Comparison of ENCODE assay signal across 8 cellular contexts in genomic region chr1:51926171-51926812, GRCh38. TPM values are rescaled to one million over a fixed set of nuclear protein-coding genes. Genes with fewer than 3 reads are reported as not detected.
DNase-seq lines count a peak whose midpoint lies in the region; ATAC-seq and TF ChIP-seq lines count a peak whose summit lies in the region.

No MANE protein-coding gene starts in this region.

- no peaks in the 10 kb centered on the region for H3K36me3 ChIP-seq in colonic mucosa
- H3K36me3 ChIP-seq in mucosa of descending colon (ENCODE audit: low read depth), result no peaks in the 10 kb centered on the region
- H3K36me3 ChIP-seq in effector memory CD4-positive, alpha-beta T cell (ENCODE audit: control insufficient read depth, insufficient read depth, low read length), result no peaks in the 10 kb centered on the region

- intact Hi-C loops in colonic mucosa (cut with DNase I) (no loop called here), mucosa of descending colon (cut with DNase I, micrococcal nuclease) (no loop called here)

- H3K27ac ChIP-seq in colonic mucosa, result no peak overlapping the region
- H3K27ac ChIP-seq in effector memory CD4-positive, alpha-beta T cell (ENCODE audit: insufficient read depth, low read length, poor library complexity, severe bottlenecking), result no peak overlapping the region

- DNase-seq in stimulated activated CD4-positive, alpha-beta T cell treated with anti-CD3 and anti-CD28 coated beads, Interleukin-1b, Interleukin-23, amount 100 ng/mL, for 48 hours, result peak; percentile 9
- DNase-seq in stimulated activated CD4-positive, alpha-beta T cell treated with anti-CD3 and anti-CD28 coated beads, Interleukin-2, amount 100 ng/mL, for 48 hours, result no peak
- DNase-seq in NCI-H69 (lab: John Stamatoyannopoulos, UW) (peak; percentile 34), colonic mucosa (no peak), mucosa of descending colon (no peak), AML-193 (lab: John Stamatoyannopoulos, UW) (no peak)
- no peak for DNase-seq in effector memory CD4-positive, alpha-beta T cell

- H3K4me1 ChIP-seq in colonic mucosa, result no peaks in the 10 kb centered on the region
- no peaks in the 10 kb centered on the region for H3K4me1 ChIP-seq in mucosa of descending colon (ENCODE audit: low read depth)
- no peaks in the 10 kb centered on the region for H3K4me1 ChIP-seq in effector memory CD4-positive, alpha-beta T cell (ENCODE audit: control insufficient read depth, insufficient read depth, low read length, poor library complexity, severe bottlenecking)

- H3K4me3 ChIP-seq in colonic mucosa (no peak overlapping the region), mucosa of descending colon (no peak overlapping the region)
- H3K4me3 ChIP-seq in effector memory CD4-positive, alpha-beta T cell (ENCODE audit: insufficient read depth, low read depth, low read length, poor library complexity, severe bottlenecking), result no peak overlapping the region

- TF ChIP-seq CTCF in colonic mucosa (IDR thresholded peaks at IDR 0.05) (no peak), mucosa of descending colon (IDR thresholded peaks at IDR 0.05) (no peak)

- H3K9ac ChIP-seq in colonic mucosa (ENCODE audit: low read depth in 2 of 2, low read length in 2 of 2), result no peak overlapping the region

- H3K27me3 ChIP-seq in colonic mucosa, result no peaks in the 10 kb centered on the region
- no peaks in the 10 kb centered on the region for H3K27me3 ChIP-seq in effector memory CD4-positive, alpha-beta T cell (replicated peaks; ENCODE audit: control insufficient read depth, insufficient read depth, low read length, poor library complexity, severe bottlenecking)

- ATAC-seq in esophagus mucosa (peak; percentile 47), mucosa of descending colon (no peak)

- H3K9me3 ChIP-seq in colonic mucosa, result no peaks in the 10 kb centered on the region
- no peaks in the 10 kb centered on the region for H3K9me3 ChIP-seq in mucosa of descending colon
- no peaks in the 10 kb centered on the region for H3K9me3 ChIP-seq in effector memory CD4-positive, alpha-beta T cell (ENCODE audit: control insufficient read depth, low read length)

RNA-seq across cellular contexts. Expression of gene NRDC, which starts 47.8 kb away (rescaled TPM):
- total RNA-seq in esophagus mucosa (94.9 TPM), colonic mucosa (100 to 1,000 TPM in 1 of 2 donors, 10 to 100 TPM in 1; 89.0 to 108 TPM), mucosa of descending colon (100 to 1,000 TPM in 1 of 3 donors, 10 to 100 TPM in 2; 83.3 to 119 (median 91.4) TPM)

Comparison
In these comparisons a context has a peak if more than half of its experiments do, and no peak if none do; other contexts are left out.
1. DNase-seq: peak in stimulated activated CD4-positive, alpha-beta T cell treated with anti-CD3 and anti-CD28 coated beads, Interleukin-1b, Interleukin-23, amount 100 ng/mL, for 48 hours (single experiment) and NCI-H69 (single experiment); none in stimulated activated CD4-positive, alpha-beta T cell treated with anti-CD3 and anti-CD28 coated beads, Interleukin-2, amount 100 ng/mL, for 48 hours (0 of 2), colonic mucosa (single experiment), mucosa of descending colon (0 of 3), effector memory CD4-positive, alpha-beta T cell (0 of 3) and AML-193 (0 of 2).